9 cellular contexts compared by ENCODE assay signal in the genomic region with DNA sequence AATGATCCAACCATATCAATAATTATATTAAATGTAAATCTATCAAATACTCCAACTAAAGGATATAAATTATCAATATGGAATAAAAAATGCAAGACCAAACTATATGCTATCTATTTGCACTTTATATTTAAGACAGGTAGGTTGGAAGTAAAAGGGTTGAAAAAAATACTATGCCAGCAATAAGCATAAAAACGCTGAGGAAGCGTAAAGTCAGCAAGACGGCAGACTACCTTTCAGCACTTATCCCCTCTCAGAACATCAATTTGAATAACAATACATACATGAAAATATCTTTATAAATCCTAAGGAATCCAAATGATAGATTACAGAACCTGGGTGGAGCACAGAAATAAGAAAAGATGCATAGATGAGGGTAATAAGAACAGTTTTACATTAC. TPM values are rescaled to one million over a fixed set of nuclear protein-coding genes. Genes with fewer than 3 reads are reported as not detected.
"Had no signal": no experiment of that assay in that cellular context is flagged by ENCODE, and none has a peak within 500 bp of the region (broad histone marks: within the 10 kb centered on the region; RNA-seq: fewer than 3 reads in every experiment).

No MANE protein-coding gene starts in this region.

- ATAC-seq: GM12878 had no signal

- DNase-seq: GDM1, GF-D8 had no signal

- FAIRE-seq: G401.6, GM12878, GM12891, GM12892, GM18507, GM19239 had no signal

- H3K4me3 ChIP-seq: GM12878 had no signal

RNA-seq across cellular contexts. Expression of a gene that starts 14.0 kb away (rescaled TPM):
- total RNA-seq: G401, GM12878 had no signal
